Comparison of ENCODE assay signal across 14 cellular contexts in the genomic region with DNA sequence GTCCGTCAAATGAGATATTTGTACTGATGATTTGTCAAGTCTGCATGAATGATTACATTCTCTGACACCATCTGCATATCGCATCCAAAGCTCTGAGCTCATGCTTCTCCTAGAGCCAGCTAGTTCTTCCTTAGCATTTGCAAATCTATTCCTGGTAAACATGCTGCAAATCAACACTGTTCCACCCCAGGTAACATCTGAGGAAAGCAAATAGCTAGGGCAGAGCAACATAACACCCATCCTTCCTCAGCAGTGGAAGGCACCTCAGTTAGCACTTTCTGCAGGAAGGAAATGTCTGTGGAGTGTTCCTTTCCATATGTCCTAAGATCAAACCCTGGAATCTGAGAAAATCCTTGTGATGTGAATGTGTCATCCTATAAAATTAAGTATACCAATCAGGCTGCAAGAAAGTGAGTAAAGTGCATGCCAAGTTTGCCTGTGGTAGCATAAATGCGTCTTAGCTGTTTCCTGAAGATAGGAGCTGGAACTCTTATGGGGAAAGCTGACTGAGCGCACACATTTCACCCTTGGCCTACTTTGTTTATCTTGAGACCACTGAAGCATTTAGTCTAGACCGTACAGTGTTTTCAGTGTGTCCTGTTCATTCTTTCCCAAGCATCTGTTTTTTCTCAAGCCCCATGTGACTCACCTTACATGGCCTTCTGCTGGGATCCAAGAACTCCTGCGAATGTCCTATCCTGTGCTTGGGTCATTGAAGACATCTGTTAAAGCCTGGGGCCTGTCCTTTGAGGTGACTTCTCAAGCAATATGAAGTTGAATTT. TPM values are rescaled to one million over a fixed set of nuclear protein-coding genes. Genes with fewer than 3 reads are reported as not detected.
DNase-seq lines count a peak whose midpoint lies in the region; ATAC-seq and TF ChIP-seq lines count a peak whose summit lies in the region.
"Had no signal": no experiment of that assay in that cellular context is flagged by ENCODE, and none has a peak within 500 bp of the region (broad histone marks: within the 10 kb centered on the region; RNA-seq: fewer than 3 reads in every experiment).

No MANE protein-coding gene starts in this region.

- no peaks in the 10 kb centered on the region for H3K27me3 ChIP-seq in kidney epithelial cell (ENCODE audit: control insufficient read depth, insufficient read depth, low read length)
- H3K27me3 ChIP-seq: transverse colon had no signal

- TF ChIP-seq CTCF in choroid plexus epithelial cell (conservative IDR thresholded peaks at IDR 0.05; ENCODE audit: low read depth, low read length) (no peak), kidney epithelial cell (IDR thresholded peaks at IDR 0.05; ENCODE audit: insufficient read depth, low read length, poor library complexity, severe bottlenecking) (no peak)

- ATAC-seq in HG03175 (IDR thresholded peaks at IDR 0.05; ENCODE audit: unreplicated experiment) (no peak), HG03196 (IDR thresholded peaks at IDR 0.05; ENCODE audit: unreplicated experiment) (no peak)

- DNase-seq in ACHN (peak; percentile 28), HT1080 (ENCODE audit: low read depth) (peak; percentile 78), choroid plexus epithelial cell (ENCODE audit: low read depth) (peak; percentile 95), kidney epithelial cell (ENCODE audit: low read depth) (peak; percentile 99), NCI-H345 treated with DMSO at 0.1 percent for 48 hours (lab: John Stamatoyannopoulos, UW; ENCODE audit: unreplicated experiment) (no peak)
- no peak for DNase-seq in effector CD4-positive, alpha-beta T cell
- DNase-seq: activated CD4-positive, CD25-positive, alpha-beta regulatory T cell; GDM1; NCI-H510A; posterior cingulate gyrus; SHP77 treated with DMSO at 0.1 percent for 48 hours; transverse colon had no signal

- H3K4me3 ChIP-seq in choroid plexus epithelial cell (ENCODE audit: low read depth, low read length) (no peak overlapping the region), kidney epithelial cell (ENCODE audit: low read depth, low read length) (no peak overlapping the region)
- H3K4me3 ChIP-seq: transverse colon had no signal

- in situ Hi-C loops in ACHN (cut with HindIII; ENCODE audit: low pct_ligation_motif_present, low pct_unique_long_range_greater_than_20kb, low sequenced_read_pairs) = no loop called here

- no peaks in the 10 kb centered on the region for H3K36me3 ChIP-seq in kidney epithelial cell (ENCODE audit: control insufficient read depth, insufficient read depth, low read length)
- H3K36me3 ChIP-seq: transverse colon had no signal

RNA-seq across cellular contexts. Expression of a gene that starts 50.9 kb away (rescaled TPM):
- 37.6 and 41.8 TPM in 2 replicates for total RNA-seq in HT1080 (2014; rRNA removed; shearing (Covaris generic))
- 41.9 and 43.6 TPM in 2 replicates for polyA plus RNA-seq in HT1080 (2015; cell fraction: cytosol; rRNA removed)
- 62.9 and 71.9 TPM in 2 replicates for polyA plus RNA-seq in HT1080 (2015; cell fraction: nucleus; rRNA removed)
- 45.8 and 56.1 TPM in 2 replicates for total RNA-seq in kidney epithelial cell

Comparison
In these comparisons a context has a peak if more than half of its experiments do, and no peak if none do; other contexts are left out.
1. DNase-seq: peak in ACHN (single experiment), HT1080 (single experiment), choroid plexus epithelial cell (single experiment) and kidney epithelial cell (single experiment); none in effector CD4-positive, alpha-beta T cell (single experiment) and NCI-H345 treated with DMSO at 0.1 percent for 48 hours (single experiment).